23 cellular contexts compared by ENCODE assay signal in the genomic region with DNA sequence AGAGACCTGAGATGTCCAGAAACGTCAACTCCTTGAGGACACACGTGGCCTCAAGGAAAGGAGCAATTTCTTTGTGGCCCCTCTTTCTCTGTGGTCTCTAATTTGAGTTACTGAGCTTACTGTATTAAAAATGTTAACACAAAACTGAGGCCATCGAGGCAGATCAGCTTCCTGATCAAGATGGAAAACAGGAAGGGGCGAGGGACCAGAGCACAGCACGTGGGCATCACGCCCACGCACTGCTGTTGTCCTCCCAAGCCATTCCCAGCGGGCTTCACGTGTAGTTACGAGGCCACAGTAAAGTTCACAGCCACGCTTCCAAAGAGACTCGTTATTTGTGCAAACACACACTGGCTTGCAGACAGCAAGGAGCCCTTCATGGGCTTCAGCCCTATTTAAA.
DNase-seq lines count a peak whose midpoint lies in the region; ATAC-seq and TF ChIP-seq lines count a peak whose summit lies in the region.
"Had no signal": no experiment of that assay in that cellular context is flagged by ENCODE, and none has a peak within 500 bp of the region (broad histone marks: within the 10 kb centered on the region; RNA-seq: fewer than 3 reads in every experiment).

No MANE protein-coding gene starts in this region.

- intact Hi-C loops in esophagus muscularis mucosa (cut with DNase I) (no loop called here), posterior vena cava (cut with DNase I) (no loop called here)

- no peak for TF ChIP-seq POLR2A in esophagus muscularis mucosa (IDR thresholded peaks at IDR 0.05; ENCODE audit: low read depth)

- no peak for ATAC-seq in HG02884 (IDR thresholded peaks at IDR 0.05; ENCODE audit: unreplicated experiment)

- no peak for TF ChIP-seq EP300 in esophagus muscularis mucosa (IDR thresholded peaks at IDR 0.05)

- 76% methylated on average over 12 of the region's 12 CpGs for WGBS in esophagus muscularis mucosa

- H3K36me3 ChIP-seq in HEK293 (ENCODE audit: control insufficient read depth in 2 of 2, insufficient read depth in 1 of 2, low read length in 2 of 2): no peaks in the 10 kb centered on the region
- no peaks in the 10 kb centered on the region for H3K36me3 ChIP-seq in esophagus muscularis mucosa
- H3K36me3 ChIP-seq: BLaER1, Peyer's patch, SJCRH30 had no signal

- H3K27me3 ChIP-seq in esophagus muscularis mucosa: no peaks in the 10 kb centered on the region
- H3K27me3 ChIP-seq: BLaER1, Peyer's patch had no signal

- POLR2A ChIA-PET in HEK293 (lab: Yijun Ruan, JAX): no interaction called here

- H3K9me3 ChIP-seq in HEK293 (ENCODE audit: control insufficient read depth, insufficient read depth, low read depth, low read length): no peaks in the 10 kb centered on the region
- no peaks in the 10 kb centered on the region for H3K9me3 ChIP-seq in esophagus muscularis mucosa
- H3K9me3 ChIP-seq: BLaER1, Caco-2, Peyer's patch, SJCRH30 had no signal

- H3K27ac ChIP-seq in HEK293 (ENCODE audit: extremely low read depth, low read depth, low read length) (no peak overlapping the region), esophagus muscularis mucosa (replicated peaks in 1 of 4) (peak overlapping the region; percentile 81 to 82 (median 82))
- H3K27ac ChIP-seq: 22Rv1, BLaER1, SJCRH30 had no signal

- peak; percentile 39 for DNase-seq in DMS 273 (lab: John Stamatoyannopoulos, UW; ENCODE audit: unreplicated experiment)
- DNase-seq in DMS 273 treated with DMSO at 0.1 percent for 48 hours (lab: John Stamatoyannopoulos, UW): no peak
- no peak for DNase-seq in esophagus muscularis mucosa (ENCODE audit: extremely low spot score)
- peak; percentile 16 for DNase-seq in posterior vena cava (ENCODE audit: low spot score)
- no peak for DNase-seq in NCI-H146 treated with DMSO at 0.1 percent for 48 hours (lab: John Stamatoyannopoulos, UW; ENCODE audit: unreplicated experiment)
- no peak for DNase-seq in mucosa of gallbladder (ENCODE audit: low spot score)
- DNase-seq: ACHN; Caco-2; CD4-positive, alpha-beta memory T cell; DMS153; KBM-7; NCI-H1092 treated with DMSO at 0.1 percent for 48 hours; NCI-H1436 treated with DMSO at 0.1 percent for 48 hours; NCI-H2029 treated with DMSO at 0.1 percent for 48 hours; NCI-H226; NCI-H510A treated with DMSO at 0.1 percent for 48 hours; NCI-H774; SJCRH30 had no signal

- no peak overlapping the region for H3K4me3 ChIP-seq in HEK293 (ENCODE audit: low read depth, low read length)
- H3K4me3 ChIP-seq in esophagus muscularis mucosa: no peak overlapping the region
- H3K4me3 ChIP-seq: BLaER1, Peyer's patch, SJCRH30 had no signal

- CTCF ChIA-PET in HEK293 (lab: Yijun Ruan, JAX): interaction anchor here (0.5 to 1.3 kb wide), 2 partner anchors 9 to 26 kb away, joined by 3 to 5 read pairs; no protein-coding TSS in a partner anchor

- TF ChIP-seq CTCF in HEK293 (tag by site-specific recombination; IDR thresholded peaks at IDR 0.05) (no peak), esophagus muscularis mucosa (IDR thresholded peaks at IDR 0.05) (no peak)

- H3K4me1 ChIP-seq in HEK293 (ENCODE audit: control insufficient read depth, insufficient read depth, low read length): peaks cover 8% of the 10 kb centered on the region
- peaks cover 6 to 86% (median 75%) of the 10 kb centered on the region in 4 donors for H3K4me1 ChIP-seq in esophagus muscularis mucosa
- H3K4me1 ChIP-seq: Caco-2, SJCRH30 had no signal

TF ChIP-seq in HEK293, 187 proteins besides CTCF, POLR2A, EP300 and RAD21:
- no peak for TF ChIP-seq ZNF133 (tag by site-specific recombination; IDR thresholded peaks at IDR 0.05)
- TF ChIP-seq, protein P1, sequence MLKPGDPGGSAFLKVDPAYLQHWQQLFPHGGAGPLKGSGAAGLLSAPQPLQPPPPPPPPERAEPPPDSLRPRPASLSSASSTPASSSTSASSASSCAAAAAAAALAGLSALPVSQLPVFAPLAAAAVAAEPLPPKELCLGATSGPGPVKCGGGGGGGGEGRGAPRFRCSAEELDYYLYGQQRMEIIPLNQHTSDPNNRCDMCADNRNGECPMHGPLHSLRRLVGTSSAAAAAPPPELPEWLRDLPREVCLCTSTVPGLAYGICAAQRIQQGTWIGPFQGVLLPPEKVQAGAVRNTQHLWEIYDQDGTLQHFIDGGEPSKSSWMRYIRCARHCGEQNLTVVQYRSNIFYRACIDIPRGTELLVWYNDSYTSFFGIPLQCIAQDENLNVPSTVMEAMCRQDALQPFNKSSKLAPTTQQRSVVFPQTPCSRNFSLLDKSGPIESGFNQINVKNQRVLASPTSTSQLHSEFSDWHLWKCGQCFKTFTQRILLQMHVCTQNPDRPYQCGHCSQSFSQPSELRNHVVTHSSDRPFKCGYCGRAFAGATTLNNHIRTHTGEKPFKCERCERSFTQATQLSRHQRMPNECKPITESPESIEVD (tag by site-specific recombination; IDR thresholded peaks at IDR 0.05): no peak
- peak; percentile 34; the same call in 1 of the 2 replicates for TF ChIP-seq ZBTB8A (tag by site-specific recombination; IDR thresholded peaks at IDR 0.05)
- TF ChIP-seq WT1 (tag by site-specific recombination; IDR thresholded peaks at IDR 0.05): no peak

Comparison
In these comparisons a context has a peak if more than half of its experiments do, and no peak if none do; other contexts are left out.
1. DNase-seq: peak in DMS 273 (single experiment) and posterior vena cava (single experiment); none in DMS 273 treated with DMSO at 0.1 percent for 48 hours (single experiment), esophagus muscularis mucosa (single experiment), NCI-H146 treated with DMSO at 0.1 percent for 48 hours (single experiment) and mucosa of gallbladder (single experiment).